In the genomic region with DNA sequence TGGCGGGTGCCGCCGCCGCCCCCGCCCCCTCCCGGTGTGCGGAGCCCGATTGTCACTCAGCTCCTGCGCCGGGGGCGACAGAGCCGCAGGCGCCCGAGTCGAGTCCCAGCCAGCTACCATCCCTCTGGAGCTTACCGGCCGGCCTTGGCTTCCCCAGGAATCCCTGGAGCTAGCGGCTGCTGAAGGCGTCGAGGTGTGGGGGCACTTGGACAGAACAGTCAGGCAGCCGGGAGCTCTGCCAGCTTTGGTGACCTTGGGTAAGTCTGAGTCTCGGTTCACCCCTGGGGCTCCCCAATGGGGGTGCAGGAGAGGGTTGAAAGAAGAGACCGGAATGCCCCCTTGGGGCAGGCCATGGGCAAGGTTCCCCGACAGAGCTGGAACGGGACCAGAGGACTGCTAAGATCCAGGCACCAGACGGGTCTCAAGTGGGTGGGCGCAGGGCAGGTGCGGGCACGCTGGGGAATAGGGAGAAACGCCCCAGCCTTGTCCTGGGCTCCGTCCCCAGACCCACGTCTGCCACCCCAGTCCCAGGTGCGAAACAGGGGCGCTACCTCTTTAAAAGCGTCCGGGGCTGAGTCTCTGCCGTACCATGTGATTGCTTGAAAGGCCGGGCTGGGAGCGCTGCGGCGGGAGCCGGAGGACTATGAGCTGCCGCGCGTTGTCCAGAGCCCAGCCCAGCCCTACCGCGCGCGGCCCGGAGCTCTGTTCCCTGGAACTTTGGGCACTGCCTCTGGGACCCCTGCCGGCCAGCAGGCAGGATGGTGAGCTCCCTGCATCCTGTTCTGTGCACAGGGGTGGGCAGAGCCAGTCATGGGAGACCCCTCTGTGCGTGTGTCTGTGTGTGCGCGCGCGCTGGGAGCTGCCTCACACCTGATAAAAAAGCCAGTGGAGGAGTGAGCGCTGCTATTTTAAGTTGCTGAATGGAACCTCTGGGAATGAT, we compare ENCODE assay signal across 1 cellular context.
TF ChIP-seq lines count a peak whose summit lies in the region.

A gene (plus strand): TSS at position 55 of the 940 bp plus-strand sequence. CDS start 1,116 bp downstream, outside the sequence.

TF ChIP-seq in HepG2, 621 proteins besides CTCF, POLR2A, EP300 and RAD21 (continued from another document):
- TF ChIP-seq, protein P1, sequence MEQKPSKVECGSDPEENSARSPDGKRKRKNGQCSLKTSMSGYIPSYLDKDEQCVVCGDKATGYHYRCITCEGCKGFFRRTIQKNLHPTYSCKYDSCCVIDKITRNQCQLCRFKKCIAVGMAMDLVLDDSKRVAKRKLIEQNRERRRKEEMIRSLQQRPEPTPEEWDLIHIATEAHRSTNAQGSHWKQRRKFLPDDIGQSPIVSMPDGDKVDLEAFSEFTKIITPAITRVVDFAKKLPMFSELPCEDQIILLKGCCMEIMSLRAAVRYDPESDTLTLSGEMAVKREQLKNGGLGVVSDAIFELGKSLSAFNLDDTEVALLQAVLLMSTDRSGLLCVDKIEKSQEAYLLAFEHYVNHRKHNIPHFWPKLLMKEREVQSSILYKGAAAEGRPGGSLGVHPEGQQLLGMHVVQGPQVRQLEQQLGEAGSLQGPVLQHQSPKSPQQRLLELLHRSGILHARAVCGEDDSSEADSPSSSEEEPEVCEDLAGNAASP (CRISPR knock-in tag; IDR thresholded peaks at IDR 0.05; ENCODE audit: borderline replicate concordance), result no peak
- TF ChIP-seq ZNF672 (CRISPR knock-in tag; IDR thresholded peaks at IDR 0.05), result no peak
- TF ChIP-seq ELF3 (CRISPR knock-in tag; IDR thresholded peaks at IDR 0.05), result no peak
- peak; percentile 33; the same call in 1 of the 2 replicates for TF ChIP-seq NRL (CRISPR knock-in tag; IDR thresholded peaks at IDR 0.05; ENCODE audit: borderline replicate concordance)
- peak; percentile 29 for TF ChIP-seq HNF4A (CRISPR knock-in tag; IDR thresholded peaks at IDR 0.05)
- TF ChIP-seq, protein P2, sequence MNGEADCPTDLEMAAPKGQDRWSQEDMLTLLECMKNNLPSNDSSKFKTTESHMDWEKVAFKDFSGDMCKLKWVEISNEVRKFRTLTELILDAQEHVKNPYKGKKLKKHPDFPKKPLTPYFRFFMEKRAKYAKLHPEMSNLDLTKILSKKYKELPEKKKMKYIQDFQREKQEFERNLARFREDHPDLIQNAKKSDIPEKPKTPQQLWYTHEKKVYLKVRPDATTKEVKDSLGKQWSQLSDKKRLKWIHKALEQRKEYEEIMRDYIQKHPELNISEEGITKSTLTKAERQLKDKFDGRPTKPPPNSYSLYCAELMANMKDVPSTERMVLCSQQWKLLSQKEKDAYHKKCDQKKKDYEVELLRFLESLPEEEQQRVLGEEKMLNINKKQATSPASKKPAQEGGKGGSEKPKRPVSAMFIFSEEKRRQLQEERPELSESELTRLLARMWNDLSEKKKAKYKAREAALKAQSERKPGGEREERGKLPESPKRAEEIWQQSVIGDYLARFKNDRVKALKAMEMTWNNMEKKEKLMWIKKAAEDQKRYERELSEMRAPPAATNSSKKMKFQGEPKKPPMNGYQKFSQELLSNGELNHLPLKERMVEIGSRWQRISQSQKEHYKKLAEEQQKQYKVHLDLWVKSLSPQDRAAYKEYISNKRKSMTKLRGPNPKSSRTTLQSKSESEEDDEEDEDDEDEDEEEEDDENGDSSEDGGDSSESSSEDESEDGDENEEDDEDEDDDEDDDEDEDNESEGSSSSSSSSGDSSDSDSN (CRISPR knock-in tag; IDR thresholded peaks at IDR 0.05), result peak; percentile 38; the same call in 1 of the 2 replicates
- TF ChIP-seq, protein P3, sequence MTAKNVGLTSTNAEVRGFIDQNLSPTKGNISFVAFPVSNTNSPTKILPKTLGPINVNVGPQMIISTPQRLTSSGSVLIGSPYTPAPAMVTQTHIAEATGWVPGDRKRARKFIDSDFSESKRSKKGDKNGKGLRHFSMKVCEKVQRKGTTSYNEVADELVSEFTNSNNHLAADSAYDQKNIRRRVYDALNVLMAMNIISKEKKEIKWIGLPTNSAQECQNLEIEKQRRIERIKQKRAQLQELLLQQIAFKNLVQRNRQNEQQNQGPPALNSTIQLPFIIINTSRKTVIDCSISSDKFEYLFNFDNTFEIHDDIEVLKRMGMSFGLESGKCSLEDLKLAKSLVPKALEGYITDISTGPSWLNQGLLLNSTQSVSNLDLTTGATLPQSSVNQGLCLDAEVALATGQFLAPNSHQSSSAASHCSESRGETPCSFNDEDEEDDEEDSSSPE (CRISPR knock-in tag; IDR thresholded peaks at IDR 0.05), result peak; percentile 24; the same call in 1 of the 2 replicates
- peak; percentile 23 for TF ChIP-seq HNRNPLL (IDR thresholded peaks at IDR 0.05; ENCODE audit: low read depth, low read length, poor library complexity, severe bottlenecking)
- no peak for TF ChIP-seq CAMTA2 (CRISPR knock-in tag; IDR thresholded peaks at IDR 0.05; ENCODE audit: borderline replicate concordance)
- no peak for TF ChIP-seq ZNF33B (CRISPR knock-in tag; IDR thresholded peaks at IDR 0.05)
- TF ChIP-seq, protein P4, sequence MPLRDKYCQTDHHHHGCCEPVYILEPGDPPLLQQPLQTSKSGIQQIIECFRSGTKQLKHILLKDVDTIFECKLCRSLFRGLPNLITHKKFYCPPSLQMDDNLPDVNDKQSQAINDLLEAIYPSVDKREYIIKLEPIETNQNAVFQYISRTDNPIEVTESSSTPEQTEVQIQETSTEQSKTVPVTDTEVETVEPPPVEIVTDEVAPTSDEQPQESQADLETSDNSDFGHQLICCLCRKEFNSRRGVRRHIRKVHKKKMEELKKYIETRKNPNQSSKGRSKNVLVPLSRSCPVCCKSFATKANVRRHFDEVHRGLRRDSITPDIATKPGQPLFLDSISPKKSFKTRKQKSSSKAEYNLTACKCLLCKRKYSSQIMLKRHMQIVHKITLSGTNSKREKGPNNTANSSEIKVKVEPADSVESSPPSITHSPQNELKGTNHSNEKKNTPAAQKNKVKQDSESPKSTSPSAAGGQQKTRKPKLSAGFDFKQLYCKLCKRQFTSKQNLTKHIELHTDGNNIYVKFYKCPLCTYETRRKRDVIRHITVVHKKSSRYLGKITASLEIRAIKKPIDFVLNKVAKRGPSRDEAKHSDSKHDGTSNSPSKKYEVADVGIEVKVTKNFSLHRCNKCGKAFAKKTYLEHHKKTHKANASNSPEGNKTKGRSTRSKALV (CRISPR knock-in tag; IDR thresholded peaks at IDR 0.05), result peak; percentile 93
- no peak for TF ChIP-seq ERF (CRISPR knock-in tag; IDR thresholded peaks at IDR 0.05)
- no peak for TF ChIP-seq ZNF124 (CRISPR knock-in tag; IDR thresholded peaks at IDR 0.05)
- TF ChIP-seq ZNF263 (CRISPR knock-in tag; IDR thresholded peaks at IDR 0.05), result peak; percentile 19; the same call in 1 of the 2 replicates
- TF ChIP-seq, protein P5, sequence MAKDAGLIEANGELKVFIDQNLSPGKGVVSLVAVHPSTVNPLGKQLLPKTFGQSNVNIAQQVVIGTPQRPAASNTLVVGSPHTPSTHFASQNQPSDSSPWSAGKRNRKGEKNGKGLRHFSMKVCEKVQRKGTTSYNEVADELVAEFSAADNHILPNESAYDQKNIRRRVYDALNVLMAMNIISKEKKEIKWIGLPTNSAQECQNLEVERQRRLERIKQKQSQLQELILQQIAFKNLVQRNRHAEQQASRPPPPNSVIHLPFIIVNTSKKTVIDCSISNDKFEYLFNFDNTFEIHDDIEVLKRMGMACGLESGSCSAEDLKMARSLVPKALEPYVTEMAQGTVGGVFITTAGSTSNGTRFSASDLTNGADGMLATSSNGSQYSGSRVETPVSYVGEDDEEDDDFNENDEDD (CRISPR knock-in tag; IDR thresholded peaks at IDR 0.05; ENCODE audit: borderline replicate concordance), result no peak
- TF ChIP-seq, protein P6, sequence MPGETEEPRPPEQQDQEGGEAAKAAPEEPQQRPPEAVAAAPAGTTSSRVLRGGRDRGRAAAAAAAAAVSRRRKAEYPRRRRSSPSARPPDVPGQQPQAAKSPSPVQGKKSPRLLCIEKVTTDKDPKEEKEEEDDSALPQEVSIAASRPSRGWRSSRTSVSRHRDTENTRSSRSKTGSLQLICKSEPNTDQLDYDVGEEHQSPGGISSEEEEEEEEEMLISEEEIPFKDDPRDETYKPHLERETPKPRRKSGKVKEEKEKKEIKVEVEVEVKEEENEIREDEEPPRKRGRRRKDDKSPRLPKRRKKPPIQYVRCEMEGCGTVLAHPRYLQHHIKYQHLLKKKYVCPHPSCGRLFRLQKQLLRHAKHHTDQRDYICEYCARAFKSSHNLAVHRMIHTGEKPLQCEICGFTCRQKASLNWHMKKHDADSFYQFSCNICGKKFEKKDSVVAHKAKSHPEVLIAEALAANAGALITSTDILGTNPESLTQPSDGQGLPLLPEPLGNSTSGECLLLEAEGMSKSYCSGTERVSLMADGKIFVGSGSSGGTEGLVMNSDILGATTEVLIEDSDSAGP (CRISPR knock-in tag; IDR thresholded peaks at IDR 0.05; ENCODE audit: borderline replicate concordance), result peak; percentile 99
